Comparison of ENCODE assay signal across 9 cellular contexts in genomic region chr12:117875652-117876491, GRCh38.
DNase-seq lines count a peak whose midpoint lies in the region; ATAC-seq, FAIRE-seq and TF ChIP-seq lines count a peak whose summit lies in the region.
"Had no signal": no experiment of that assay in that cellular context is flagged by ENCODE, and none has a peak within 500 bp of the region (broad histone marks: within the 10 kb centered on the region; RNA-seq: fewer than 3 reads in every experiment).

No MANE protein-coding gene starts in this region.

- H3K36me3 ChIP-seq in GM23338 (ENCODE audit: insufficient read depth): no peaks in the 10 kb centered on the region
- H3K36me3 ChIP-seq in HepG2 (replicated peaks in 1 of 2; ENCODE audit: control insufficient read depth in 1 of 2, insufficient read depth in 2 of 2, low read length in 2 of 2): no peaks in the 10 kb centered on the region
- no peaks in the 10 kb centered on the region for H3K36me3 ChIP-seq in OCI-LY7 (ENCODE audit: insufficient read depth, low read length)

- H4K20me1 ChIP-seq in GM23338 (replicated peaks; ENCODE audit: insufficient read depth) (0 out of 2 replicates have a peak, but pooled peaks cover 7% of the 10 kb centered on the region), HepG2 (ENCODE audit: insufficient read depth, low read length) (no peaks in the 10 kb centered on the region), OCI-LY7 (ENCODE audit: insufficient read depth, low read length) (no peaks in the 10 kb centered on the region)

- TF ChIP-seq EP300 in HepG2 (IDR thresholded peaks at IDR 0.05; ENCODE audit: low read depth in 2 of 2, low read length in 2 of 2) (no peak), HepG2 (CRISPR knock-in tag; IDR thresholded peaks at IDR 0.05; ENCODE audit: borderline replicate concordance) (no peak)

- intact Hi-C loops in HepG2 (cut with micrococcal nuclease; ENCODE audit: unreplicated experiment) (loop anchor here (1.0 to 5.0 kb wide), 3 partner anchors 141 to 226 kb away; partner anchors contain the start of genes RFC5 and VSIG10), OCI-LY7 (cut with micrococcal nuclease; ENCODE audit: unreplicated experiment) (loop anchor here (5.0 kb wide), 2 partner anchors 156 to 181 kb away; no protein-coding TSS in a partner anchor), posterior vena cava (cut with DNase I) (no loop called here)

- no peaks in the 10 kb centered on the region for H3K9me3 Mint-ChIP-seq in GM23338
- H3K9me3 Mint-ChIP-seq in activated naive CD8-positive, alpha-beta T cell (ENCODE audit: low read depth): no peaks in the 10 kb centered on the region

- H3K4me3 ChIP-seq in GM23338 (peak overlapping the region; percentile 45), HepG2 (replicated peaks in 1 of 3; ENCODE audit: insufficient read depth in 1 of 3, low read depth in 2 of 3, low read length in 3 of 3) (no peak overlapping the region), OCI-LY7 (ENCODE audit: low read depth, low read length, poor library complexity, severe bottlenecking) (no peak overlapping the region)

- CTCF ChIA-PET in HepG2 (lab: Yijun Ruan, JAX; ENCODE audit: low intra/inter-chr PET ratio, low total read pairs): interaction anchor here (2.0 kb wide), 1 partner anchor 159 kb away, joined by 17 read pairs; no protein-coding TSS in a partner anchor
- CTCF ChIA-PET in OCI-LY7 (lab: Charles Lee; ENCODE audit: unreplicated experiment): no interaction called here

- peak; percentile 95 for DNase-seq in GM23338 (ENCODE audit: low spot score)
- peak; percentile 92 for DNase-seq in NCI-H2227 (lab: John Stamatoyannopoulos, UW; ENCODE audit: unreplicated experiment)
- no peak for DNase-seq in HepG2 (ENCODE audit: low spot score)
- no peak for DNase-seq in OCI-LY7 (ENCODE audit: low spot score)
- no peak for DNase-seq in posterior vena cava (ENCODE audit: low spot score)
- DNase-seq in HUDEP-2 (lab: John Stamatoyannopoulos, UW; ENCODE audit: unreplicated experiment in 76 of 76): no peak

- peak overlapping the region; percentile 75 for H3K4me2 ChIP-seq in GM23338
- H3K4me2 ChIP-seq in HepG2 (ENCODE audit: low read depth, low read length): no peak overlapping the region
- no peak overlapping the region for H3K4me2 ChIP-seq in OCI-LY7 (ENCODE audit: low read length)

- H3K4me1 ChIP-seq in GM23338 (ENCODE audit: insufficient read depth) (peaks cover 4% of the 10 kb centered on the region; the same call in 1 of the 2 replicates), HepG2 (ENCODE audit: insufficient read depth, low read length) (no peaks in the 10 kb centered on the region), OCI-LY7 (ENCODE audit: insufficient read depth, low read length, poor library complexity, severe bottlenecking) (no peaks in the 10 kb centered on the region)

- TF ChIP-seq POLR2A in HepG2 (IDR thresholded peaks at IDR 0.05; ENCODE audit: insufficient read depth in 1 of 2, low read depth in 2 of 2, low read length in 2 of 2): no peak

- no peaks in the 10 kb centered on the region for H3K36me3 Mint-ChIP-seq in GM23338 (ENCODE audit: low read depth)
- no peaks in the 10 kb centered on the region for H3K36me3 Mint-ChIP-seq in activated naive CD8-positive, alpha-beta T cell

- no peak for TF ChIP-seq RAD21 in HepG2 (CRISPR knock-in tag; IDR thresholded peaks at IDR 0.05)

- peaks cover 23% of the 10 kb centered on the region for H3K4me1 Mint-ChIP-seq in GM23338
- peaks cover 9% of the 10 kb centered on the region for H3K4me1 Mint-ChIP-seq in activated naive CD8-positive, alpha-beta T cell (ENCODE audit: low read depth)

- no peaks in the 10 kb centered on the region for H3K9me2 ChIP-seq in GM23338 (ENCODE audit: insufficient read depth)
- no peaks in the 10 kb centered on the region for H3K9me2 ChIP-seq in OCI-LY7 (ENCODE audit: insufficient read depth, low read length)

- peak; percentile 85 for ATAC-seq in GM23338
- no peak for ATAC-seq in HepG2
- ATAC-seq in GM18498 (IDR thresholded peaks at IDR 0.05; ENCODE audit: unreplicated experiment): no peak

- H3K27ac ChIP-seq in GM23338 (ENCODE audit: low read depth) (no peak overlapping the region), HepG2 (ENCODE audit: extremely low read length, insufficient read depth, low read length) (no peak overlapping the region), OCI-LY7 (ENCODE audit: low read depth, low read length, poor library complexity, severe bottlenecking) (no peak overlapping the region)
- H3K27ac ChIP-seq: HL-60 had no signal

- peak overlapping the region; percentile 62 for H3K4me3 Mint-ChIP-seq in GM23338
- H3K4me3 Mint-ChIP-seq in activated naive CD8-positive, alpha-beta T cell: peak overlapping the region; percentile 20

- H3K9me3 ChIP-seq in HepG2 (ENCODE audit: low read length): no peaks in the 10 kb centered on the region
- no peaks in the 10 kb centered on the region for H3K9me3 ChIP-seq in OCI-LY7 (ENCODE audit: low read length)

- peaks cover 13% of the 10 kb centered on the region for H3K27me3 Mint-ChIP-seq in GM23338 (ENCODE audit: insufficient read depth, low read depth, poor library complexity)
- peaks cover 6% of the 10 kb centered on the region for H3K27me3 Mint-ChIP-seq in activated naive CD8-positive, alpha-beta T cell

- no peak for FAIRE-seq in HepG2 (lab: Jason Lieb, UNC)

- no peak overlapping the region for H3K9ac ChIP-seq in HepG2 (ENCODE audit: insufficient read depth, low read depth, low read length)

- in situ Hi-C loops in HepG2 (cut with HindIII; ENCODE audit: extremely low pct_ligation_motif_present, low pct_unique_long_range_greater_than_20kb): loop anchor here (5.0 kb wide), 1 partner anchor 156 kb away; no protein-coding TSS in a partner anchor

- H3F3A ChIP-seq in GM23338 (replicated peaks; ENCODE audit: low read depth): no peaks in the 10 kb centered on the region

- no peak overlapping the region for H3K27ac Mint-ChIP-seq in GM23338
- no peak overlapping the region for H3K27ac Mint-ChIP-seq in activated naive CD8-positive, alpha-beta T cell

- POLR2A ChIA-PET in HepG2 (lab: Yijun Ruan, JAX) (no interaction called here), OCI-LY7 (lab: Charles Lee) (interaction anchor here (0.6 kb wide), 1 partner anchor 188 kb away, joined by 3 read pairs; no protein-coding TSS in a partner anchor)

- no peaks in the 10 kb centered on the region for H3K27me3 ChIP-seq in GM23338 (ENCODE audit: insufficient read depth)
- H3K27me3 ChIP-seq in HepG2 (ENCODE audit: control insufficient read depth in 1 of 2, insufficient read depth in 2 of 2, low read length in 2 of 2): no peaks in the 10 kb centered on the region

- TF ChIP-seq CTCF in GM23338 (conservative IDR thresholded peaks at IDR 0.05; ENCODE audit: low read depth in 2 of 2): 0 out of 4 replicates have a peak, but pooled peaks of 1 of the 2 experiments have one; percentile 15
- TF ChIP-seq CTCF in HepG2 (CRISPR knock-in tag; IDR thresholded peaks at IDR 0.05): no peak
- TF ChIP-seq CTCF in OCI-LY7 (conservative IDR thresholded peaks at IDR 0.05; ENCODE audit: low read length): no peak

- BruUV-seq in HepG2 (replicated peaks; lab: Mats Ljungman, UMichigan) (no TSS peak), OCI-LY7 (replicated peaks; lab: Mats Ljungman, UMichigan) (no TSS peak)

- H2AFZ ChIP-seq in GM23338 (no peak overlapping the region), HepG2 (ENCODE audit: low read length) (no peak overlapping the region), OCI-LY7 (ENCODE audit: low read length) (no peak overlapping the region)

- H3K79me2 ChIP-seq in GM23338 (replicated peaks; ENCODE audit: insufficient read depth): no peaks in the 10 kb centered on the region
- H3K79me2 ChIP-seq in HepG2 (ENCODE audit: insufficient read depth, low read length): no peaks in the 10 kb centered on the region
- no peaks in the 10 kb centered on the region for H3K79me2 ChIP-seq in OCI-LY7 (ENCODE audit: insufficient read depth, low read depth, low read length)

- WGBS in HepG2 (ENCODE audit: low lambda C conversion rate): 65% methylated on average over 27 of the region's 33 CpGs

TF ChIP-seq in GM23338, 12 proteins besides CTCF, POLR2A, EP300 and RAD21 (continues in another document):
- no peak for TF ChIP-seq EZH2phosphoT487 (IDR thresholded peaks at IDR 0.05; ENCODE audit: unreplicated experiment)
- no peak for TF ChIP-seq STAT1 (IDR thresholded peaks at IDR 0.05; ENCODE audit: unreplicated experiment)

TF ChIP-seq in HepG2, 621 proteins besides CTCF, POLR2A, EP300 and RAD21:
- TF ChIP-seq ZNF660 (CRISPR knock-in tag; IDR thresholded peaks at IDR 0.05; ENCODE audit: borderline replicate concordance, low read depth) (no peak), FOXO1 (CRISPR knock-in tag; IDR thresholded peaks at IDR 0.05) (no peak), ZNF878 (CRISPR knock-in tag; IDR thresholded peaks at IDR 0.05) (no peak), ZBTB33 (CRISPR knock-in tag; IDR thresholded peaks at IDR 0.05) (peak; percentile 38; the same call in 1 of the 2 replicates)

Comparison
In these comparisons a context has a peak if more than half of its experiments do, and no peak if none do; other contexts are left out.
1. DNase-seq: peak in GM23338 (single experiment) and NCI-H2227 (single experiment); none in HepG2 (single experiment), OCI-LY7 (single experiment), posterior vena cava (single experiment) and HUDEP-2 (0 of 76).
2. intact Hi-C loops: an anchor here in HepG2 (1.0 to 5.0 kb wide) and OCI-LY7 (5.0 kb wide); none called in posterior vena cava.